ENCODE assay signal across 9 cellular contexts in genomic region chr13:46641274-46642081, GRCh38.
DNase-seq lines count a peak whose midpoint lies in the region; ATAC-seq and TF ChIP-seq lines count a peak whose summit lies in the region.
"Had no signal": no experiment of that assay in that cellular context is flagged by ENCODE, and none has a peak within 500 bp of the region (broad histone marks: within the 10 kb centered on the region; RNA-seq: fewer than 3 reads in every experiment).

No MANE protein-coding gene starts in this region.

- peaks cover 27% of the 10 kb centered on the region for H3K4me1 Mint-ChIP-seq in activated CD8-positive, alpha-beta T cell treated with anti-CD3 and anti-CD28 coated beads, Interleukin-2, amount 10 ng/mL, durations not matched to agents 7 days and 5 days (ENCODE audit: low read depth)
- H3K4me1 Mint-ChIP-seq in activated CD8-positive, alpha-beta T cell treated with anti-CD3 and anti-CD28 coated beads for 36 hours (ENCODE audit: low read depth) = peaks cover 43% of the 10 kb centered on the region

- H3K27me3 ChIP-seq in dorsolateral prefrontal cortex (peaks cover 0 to 9% (median 0%) of the 10 kb centered on the region in 45 donors), upper lobe of left lung (no peaks in the 10 kb centered on the region)

- 58 to 62% methylated on average over 13 of the region's 13 CpGs for WGBS in upper lobe of left lung, 2 donors

- no peaks in the 10 kb centered on the region for H3K36me3 ChIP-seq in upper lobe of left lung

- no peaks in the 10 kb centered on the region for H3K9me3 ChIP-seq in upper lobe of left lung

- peak overlapping the region in 9 of 59 donors; percentile 12 to 48 (median 24) for H3K27ac ChIP-seq in dorsolateral prefrontal cortex
- H3K27ac ChIP-seq in upper lobe of left lung = peak overlapping the region in 2 of 4 donors; percentile 25 to 39

- POLR2A ChIA-PET in activated CD8-positive, alpha-beta T cell treated with anti-CD3 and anti-CD28 coated beads, Interleukin-2, amount 10 ng/mL, durations not matched to agents 7 days and 5 days (lab: Charles Lee) = no interaction called here
- POLR2A ChIA-PET in activated CD8-positive, alpha-beta T cell treated with anti-CD3 and anti-CD28 coated beads for 36 hours (lab: Charles Lee) = interaction anchor here (1.3 kb wide), 1 partner anchor 28 kb away, joined by 4 read pairs; no protein-coding TSS in a partner anchor

- peak overlapping the region; percentile 5 for H3K4me3 Mint-ChIP-seq in activated CD8-positive, alpha-beta T cell treated with anti-CD3 and anti-CD28 coated beads, Interleukin-2, amount 10 ng/mL, durations not matched to agents 7 days and 5 days
- H3K4me3 Mint-ChIP-seq in activated CD8-positive, alpha-beta T cell treated with anti-CD3 and anti-CD28 coated beads for 36 hours = no peak overlapping the region

- intact Hi-C loops in activated CD8-positive, alpha-beta T cell treated with anti-CD3 and anti-CD28 coated beads for 36 hours (cut with micrococcal nuclease) = no loop called here
- intact Hi-C loops in dorsolateral prefrontal cortex (cut with DNase I) = no loop called here

- H3K27me3 Mint-ChIP-seq in activated CD8-positive, alpha-beta T cell treated with anti-CD3 and anti-CD28 coated beads, Interleukin-2, amount 10 ng/mL, durations not matched to agents 7 days and 5 days (ENCODE audit: low read depth) = no peaks in the 10 kb centered on the region
- no peaks in the 10 kb centered on the region for H3K27me3 Mint-ChIP-seq in activated CD8-positive, alpha-beta T cell treated with anti-CD3 and anti-CD28 coated beads for 36 hours

- H3K36me3 Mint-ChIP-seq in activated CD8-positive, alpha-beta T cell treated with anti-CD3 and anti-CD28 coated beads, Interleukin-2, amount 10 ng/mL, durations not matched to agents 7 days and 5 days (ENCODE audit: low read depth) = no peaks in the 10 kb centered on the region
- peaks cover under 1% of the 10 kb centered on the region for H3K36me3 Mint-ChIP-seq in activated CD8-positive, alpha-beta T cell treated with anti-CD3 and anti-CD28 coated beads for 36 hours (ENCODE audit: low read depth)

- DNase-seq in activated CD8-positive, alpha-beta T cell treated with anti-CD3 and anti-CD28 coated beads, Interleukin-2, amount 10 ng/mL, durations not matched to agents 7 days and 5 days = no peak
- no peak for DNase-seq in activated CD8-positive, alpha-beta T cell treated with anti-CD3 and anti-CD28 coated beads for 36 hours
- DNase-seq in dorsolateral prefrontal cortex = no peak
- DNase-seq in myocyte (ENCODE audit: low read depth) = peak; percentile 70
- DNase-seq in upper lobe of left lung = no peak
- no peak for DNase-seq in NCI-H2196 (lab: John Stamatoyannopoulos, UW; ENCODE audit: unreplicated experiment)
- no peak for DNase-seq in DMS 273 (lab: John Stamatoyannopoulos, UW; ENCODE audit: unreplicated experiment)
- no peak for DNase-seq in central memory CD4-positive, alpha-beta T cell
- DNase-seq: GOT3 had no signal

- H3K4me1 ChIP-seq in upper lobe of left lung = peaks cover 5 to 54% (median 23%) of the 10 kb centered on the region in 4 donors

- no peak for ATAC-seq in activated CD8-positive, alpha-beta T cell treated with anti-CD3 and anti-CD28 coated beads, Interleukin-2, amount 10 ng/mL, durations not matched to agents 7 days and 5 days
- ATAC-seq in activated CD8-positive, alpha-beta T cell treated with anti-CD3 and anti-CD28 coated beads for 36 hours = no peak
- peak; percentile 12 to 43 for ATAC-seq in upper lobe of left lung (ENCODE audit: low FRiP score in 2 of 2)

- no peaks in the 10 kb centered on the region for H3K9me3 Mint-ChIP-seq in activated CD8-positive, alpha-beta T cell treated with anti-CD3 and anti-CD28 coated beads, Interleukin-2, amount 10 ng/mL, durations not matched to agents 7 days and 5 days (ENCODE audit: insufficient read depth)
- H3K9me3 Mint-ChIP-seq in activated CD8-positive, alpha-beta T cell treated with anti-CD3 and anti-CD28 coated beads for 36 hours = no peaks in the 10 kb centered on the region

- peak overlapping the region; percentile 21 for H3K27ac Mint-ChIP-seq in activated CD8-positive, alpha-beta T cell treated with anti-CD3 and anti-CD28 coated beads, Interleukin-2, amount 10 ng/mL, durations not matched to agents 7 days and 5 days
- H3K27ac Mint-ChIP-seq in activated CD8-positive, alpha-beta T cell treated with anti-CD3 and anti-CD28 coated beads for 36 hours = no peak overlapping the region

- no peak for TF ChIP-seq POLR2A in upper lobe of left lung (IDR thresholded peaks at IDR 0.05)

- H3K4me3 ChIP-seq in dorsolateral prefrontal cortex (peak overlapping the region in 48 of 59 donors; percentile 6 to 54 (median 34)), upper lobe of left lung (no peak overlapping the region)

- no peak for TF ChIP-seq CTCF in activated CD8-positive, alpha-beta T cell treated with anti-CD3 and anti-CD28 coated beads for 36 hours (IDR thresholded peaks at IDR 0.05)
- TF ChIP-seq CTCF in dorsolateral prefrontal cortex (IDR thresholded peaks at IDR 0.05 in 54 of 56, conservative IDR thresholded peaks at IDR 0.05 in 2 of 56; ENCODE audit: low read depth in 1 of 56, partially characterized antibody in 56 of 56) = no peak
- no peak for TF ChIP-seq CTCF in upper lobe of left lung (IDR thresholded peaks at IDR 0.05)

- TF ChIP-seq EP300 in upper lobe of left lung (IDR thresholded peaks at IDR 0.05) = no peak

- CTCF ChIA-PET in activated CD8-positive, alpha-beta T cell treated with anti-CD3 and anti-CD28 coated beads, Interleukin-2, amount 10 ng/mL, durations not matched to agents 7 days and 5 days (lab: Charles Lee) = interaction anchor here (0.7 kb wide), 1 partner anchor 107 kb away, joined by 3 read pairs; no protein-coding TSS in a partner anchor
- CTCF ChIA-PET in activated CD8-positive, alpha-beta T cell treated with anti-CD3 and anti-CD28 coated beads for 36 hours (lab: Charles Lee) = interaction anchor here (2.6 kb wide), 1 partner anchor 90 kb away, joined by 12 read pairs; no protein-coding TSS in a partner anchor

Comparison
In these comparisons a context has a peak if more than half of its experiments do, and no peak if none do; other contexts are left out.
1. ATAC-seq: peak in upper lobe of left lung (2 of 2); none in activated CD8-positive, alpha-beta T cell treated with anti-CD3 and anti-CD28 coated beads, Interleukin-2, amount 10 ng/mL, durations not matched to agents 7 days and 5 days (single experiment) and activated CD8-positive, alpha-beta T cell treated with anti-CD3 and anti-CD28 coated beads for 36 hours (single experiment).
2. H3K4me3 ChIP-seq: peak in dorsolateral prefrontal cortex (48 of 59); none in upper lobe of left lung (0 of 4).